ENCODE assay signal across 13 cellular contexts in the genomic region with DNA sequence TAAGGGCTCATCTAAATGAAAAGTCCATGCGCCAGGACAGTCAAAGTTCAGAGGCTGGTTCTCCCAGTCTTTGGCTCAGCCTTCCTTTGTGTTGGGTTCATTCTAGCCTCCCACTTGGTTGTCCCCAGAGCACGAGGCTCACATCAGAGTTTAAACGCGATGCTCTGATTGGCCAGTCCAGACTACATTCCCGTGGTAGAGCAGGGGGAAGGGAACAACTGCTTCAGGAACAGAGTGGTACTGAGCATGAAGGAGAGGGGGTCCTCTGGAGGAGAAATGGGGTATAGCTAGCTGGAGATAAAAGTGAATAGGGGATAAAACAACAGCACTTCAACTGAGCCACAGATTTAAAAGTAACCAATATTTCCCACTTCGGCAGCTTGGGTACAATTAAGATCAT. TPM values are rescaled to one million over a fixed set of nuclear protein-coding genes. Genes with fewer than 3 reads are reported as not detected.
A peak's percentile ranks its signal among the peaks of the same experiment; 100 is the strongest.
DNase-seq lines count a peak whose midpoint lies in the region; ATAC-seq, FAIRE-seq and TF ChIP-seq lines count a peak whose summit lies in the region.
"Had no signal": no experiment of that assay in that cellular context is flagged by ENCODE, and none has a peak within 500 bp of the region (broad histone marks: within the 10 kb centered on the region; RNA-seq: fewer than 3 reads in every experiment).

No MANE protein-coding gene starts in this region.

- BruUV-seq in endothelial cell of umbilical vein (replicated peaks; lab: Mats Ljungman, UMichigan): no TSS peak

- intact Hi-C loops in left ventricle myocardium inferior (cut with micrococcal nuclease) (no loop called here), Right ventricle myocardium inferior (cut with DNase I) (no loop called here), endothelial cell of umbilical vein (cut with micrococcal nuclease) (loop anchor here (1.0 to 2.0 kb wide), 2 partner anchors 79 to 145 kb away; a partner anchor contains a TSS)

- H3K9ac ChIP-seq in endothelial cell of umbilical vein (replicated peaks; ENCODE audit: extremely low read depth, insufficient read depth, low read length): no peak overlapping the region

- FAIRE-seq in endothelial cell of umbilical vein (lab: Jason Lieb, UNC): no peak

- H3K36me3 ChIP-seq in left ventricle myocardium inferior: no peaks in the 10 kb centered on the region
- no peaks in the 10 kb centered on the region for H3K36me3 ChIP-seq in endothelial cell of umbilical vein (ENCODE audit: control insufficient read depth in 2 of 2, extremely low read depth in 1 of 2, insufficient read depth in 2 of 2, low read length in 2 of 2)

- H3K27ac ChIP-seq in left ventricle myocardium inferior (replicated peaks) (no peak overlapping the region), endothelial cell of umbilical vein (ENCODE audit: insufficient read depth, low read depth, low read length) (no peak overlapping the region)

- H2AFZ ChIP-seq in endothelial cell of umbilical vein (ENCODE audit: low read depth, low read length): no peak overlapping the region

- no peak for DNase-seq in left ventricle myocardium inferior
- DNase-seq in Right ventricle myocardium inferior (ENCODE audit: missing footprints): no peak
- DNase-seq in NCI-H748 treated with DMSO at 0.1 percent for 48 hours (lab: John Stamatoyannopoulos, UW): peak; percentile 2
- DNase-seq in endothelial cell of umbilical vein (ENCODE audit: low read depth, low spot score): peak; percentile 32
- DNase-seq in type B pancreatic cell (ENCODE audit: extremely low spot score, unreplicated experiment): no peak
- DNase-seq in NOMO-1 (lab: John Stamatoyannopoulos, UW; ENCODE audit: unreplicated experiment in 2 of 2): no peak
- DNase-seq in NCI-H2081 (lab: John Stamatoyannopoulos, UW): no peak
- no peak for DNase-seq in NCI-H128 (lab: John Stamatoyannopoulos, UW; ENCODE audit: unreplicated experiment)
- DNase-seq: activated naive CD8-positive, alpha-beta T cell treated with anti-CD3 and anti-CD28 coated beads, Interleukin-2, amount 10 ng/mL, durations not matched to agents 7 days and 5 days; NCI-H1417 treated with DMSO at 0.1 percent for 48 hours; OCI-M1 had no signal

- H3K4me1 ChIP-seq in left ventricle myocardium inferior: no peaks in the 10 kb centered on the region
- H3K4me1 ChIP-seq in endothelial cell of umbilical vein (ENCODE audit: control insufficient read depth, extremely low read depth, insufficient read depth, low read length): no peaks in the 10 kb centered on the region

- peaks cover 4% of the 10 kb centered on the region for H3K27me3 Mint-ChIP-seq in type B pancreatic cell

- H4K20me1 ChIP-seq in endothelial cell of umbilical vein (replicated peaks; ENCODE audit: control insufficient read depth, extremely low read depth, insufficient read depth, low read length): no peaks in the 10 kb centered on the region

- no peak overlapping the region for H3K27ac Mint-ChIP-seq in type B pancreatic cell
- H3K27ac Mint-ChIP-seq: activated naive CD8-positive, alpha-beta T cell treated with anti-CD3 and anti-CD28 coated beads, Interleukin-2, amount 10 ng/mL, durations not matched to agents 7 days and 5 days; stimulated activated effector memory CD8-positive, alpha-beta T cell treated with anti-CD3 and anti-CD28 coated beads, Interleukin-12 subunit alpha, Interleukin-12 subunit beta, amount 100 ng/mL, for 72 hours; T-helper 2 cell treated with Interferon-gamma antibody and Interleukin-4, amounts not matched to agents 5 μg/mL and 100 μg/mL, for 36 hours had no signal

- no peaks in the 10 kb centered on the region for H3K9me1 ChIP-seq in endothelial cell of umbilical vein (replicated peaks; ENCODE audit: control insufficient read depth, extremely low read depth, insufficient read depth, low read length)

- H3K4me2 ChIP-seq in endothelial cell of umbilical vein (ENCODE audit: insufficient read depth, low read length): no peak overlapping the region

- H3K4me3 Mint-ChIP-seq in type B pancreatic cell: no peak overlapping the region
- H3K4me3 Mint-ChIP-seq: activated naive CD8-positive, alpha-beta T cell treated with anti-CD3 and anti-CD28 coated beads, Interleukin-2, amount 10 ng/mL, durations not matched to agents 7 days and 5 days; stimulated activated effector memory CD8-positive, alpha-beta T cell treated with anti-CD3 and anti-CD28 coated beads, Interleukin-12 subunit alpha, Interleukin-12 subunit beta, amount 100 ng/mL, for 72 hours; T-helper 2 cell treated with Interferon-gamma antibody and Interleukin-4, amounts not matched to agents 5 μg/mL and 100 μg/mL, for 36 hours had no signal

- CTCF ChIA-PET in endothelial cell of umbilical vein (lab: Charles Lee): interaction anchor here (1.0 to 2.2 kb wide), 3 partner anchors 23 to 146 kb away, joined by 3 to 5 read pairs (median 3); no protein-coding TSS in a partner anchor

- H3K4me3 ChIP-seq in left ventricle myocardium inferior (no peak overlapping the region), endothelial cell of umbilical vein (replicated peaks in 1 of 3; ENCODE audit: insufficient read depth in 1 of 3, low read depth in 1 of 3, low read length in 3 of 3) (no peak overlapping the region)

- dilution Hi-C loops in endothelial cell of umbilical vein (cut with MboI; ENCODE audit: extremely low pct_ligation_motif_present, low sequenced_read_pairs): no loop called here

- no peaks in the 10 kb centered on the region for H3K9me3 Mint-ChIP-seq in type B pancreatic cell
- H3K9me3 Mint-ChIP-seq: activated naive CD8-positive, alpha-beta T cell treated with anti-CD3 and anti-CD28 coated beads, Interleukin-2, amount 10 ng/mL, durations not matched to agents 7 days and 5 days; stimulated activated effector memory CD8-positive, alpha-beta T cell treated with anti-CD3 and anti-CD28 coated beads, Interleukin-12 subunit alpha, Interleukin-12 subunit beta, amount 100 ng/mL, for 72 hours; T-helper 2 cell treated with Interferon-gamma antibody and Interleukin-4, amounts not matched to agents 5 μg/mL and 100 μg/mL, for 36 hours had no signal

- TF ChIP-seq CTCF in left ventricle myocardium inferior (IDR thresholded peaks at IDR 0.05; ENCODE audit: borderline replicate concordance): peak; percentile 23
- peak; percentile 11 to 18 for TF ChIP-seq CTCF in endothelial cell of umbilical vein (IDR thresholded peaks at IDR 0.05; ENCODE audit: extremely low read depth in 1 of 2, insufficient read depth in 1 of 2, low read depth in 1 of 2, low read length in 2 of 2)
- peak; percentile 44 for TF ChIP-seq CTCF in type B pancreatic cell (conservative IDR thresholded peaks at IDR 0.05)

- POLR2A ChIA-PET in endothelial cell of umbilical vein (lab: Charles Lee): no interaction called here

- H3K4me1 Mint-ChIP-seq in type B pancreatic cell (ENCODE audit: unreplicated experiment): peaks cover 12% of the 10 kb centered on the region
- H3K4me1 Mint-ChIP-seq: activated naive CD8-positive, alpha-beta T cell treated with anti-CD3 and anti-CD28 coated beads, Interleukin-2, amount 10 ng/mL, durations not matched to agents 7 days and 5 days; stimulated activated effector memory CD8-positive, alpha-beta T cell treated with anti-CD3 and anti-CD28 coated beads, Interleukin-12 subunit alpha, Interleukin-12 subunit beta, amount 100 ng/mL, for 72 hours had no signal

- H3K36me3 Mint-ChIP-seq in type B pancreatic cell: no peaks in the 10 kb centered on the region
- H3K36me3 Mint-ChIP-seq: activated naive CD8-positive, alpha-beta T cell treated with anti-CD3 and anti-CD28 coated beads, Interleukin-2, amount 10 ng/mL, durations not matched to agents 7 days and 5 days; stimulated activated effector memory CD8-positive, alpha-beta T cell treated with anti-CD3 and anti-CD28 coated beads, Interleukin-12 subunit alpha, Interleukin-12 subunit beta, amount 100 ng/mL, for 72 hours had no signal

- ATAC-seq in Right ventricle myocardium inferior: no peak
- ATAC-seq: stimulated activated effector memory CD8-positive, alpha-beta T cell treated with anti-CD3 and anti-CD28 coated beads, Interleukin-12 subunit alpha, Interleukin-12 subunit beta, amount 100 ng/mL, for 72 hours had no signal

- H3K9me3 ChIP-seq in left ventricle myocardium inferior (replicated peaks) (no peaks in the 10 kb centered on the region), endothelial cell of umbilical vein (replicated peaks; ENCODE audit: control insufficient read depth, insufficient read depth, low read length) (no peaks in the 10 kb centered on the region)

- H3K79me2 ChIP-seq in endothelial cell of umbilical vein (ENCODE audit: control insufficient read depth, insufficient read depth, low read length): no peaks in the 10 kb centered on the region

- H3K27me3 ChIP-seq in left ventricle myocardium inferior (ENCODE audit: low read depth) (no peaks in the 10 kb centered on the region), endothelial cell of umbilical vein (ENCODE audit: control insufficient read depth in 2 of 2, insufficient read depth in 2 of 2, low read length in 2 of 2) (peaks cover 0 to 19% of the 10 kb centered on the region in 2 experiments)

- TF ChIP-seq POLR2A in endothelial cell of umbilical vein (IDR thresholded peaks at IDR 0.05; ENCODE audit: low read depth, low read length): no peak

RNA-seq across cellular contexts. Expression of a gene that starts 32.2 kb away (rescaled TPM):
- 76.4 TPM for total RNA-seq in left ventricle myocardium inferior
- total RNA-seq in Right ventricle myocardium inferior: 80.5 TPM
- total RNA-seq in endothelial cell of umbilical vein: 50.8 and 58.6 TPM in 2 replicates
- polyA plus RNA-seq in endothelial cell of umbilical vein: 32.2 and 48.4 TPM in 2 replicates
- polyA plus RNA-seq in endothelial cell of umbilical vein (2011; cell fraction: cytosol; rRNA removed): 71.2 and 75.9 TPM in 2 replicates
- 27.4 and 35.1 TPM in 2 replicates for polyA plus RNA-seq in endothelial cell of umbilical vein (2011; cell fraction: nucleus; rRNA removed)
- polyA plus RNA-seq in endothelial cell of umbilical vein (2012): 77.3 and 108 TPM in 2 replicates
- polyA minus RNA-seq in endothelial cell of umbilical vein: 14.2 and 21.6 TPM in 2 replicates
- polyA minus RNA-seq in endothelial cell of umbilical vein (2011; cell fraction: cytosol; rRNA and poly(A)+ RNA removed): 18.0 TPM
- polyA minus RNA-seq in endothelial cell of umbilical vein (2011; cell fraction: nucleus; rRNA and poly(A)+ RNA removed): 16.1 and 19.2 TPM in 2 replicates
- 47.8 and 57.0 TPM in 2 replicates for total RNA-seq in type B pancreatic cell (ENCODE audit: low replicate concordance)

RNA-seq across cellular contexts. Expression of a gene that starts 32.2 kb away (rescaled TPM):
- total RNA-seq in left ventricle myocardium inferior (34.7 TPM), Right ventricle myocardium inferior (36.7 TPM), endothelial cell of umbilical vein (24.9 and 29.4 TPM in 2 replicates), type B pancreatic cell (ENCODE audit: low replicate concordance) (14.5 and 22.8 TPM in 2 replicates)
- 3.8 and 5.7 TPM in 2 replicates for polyA plus RNA-seq in endothelial cell of umbilical vein
- 8.0 and 9.4 TPM in 2 replicates for polyA plus RNA-seq in endothelial cell of umbilical vein (2011; cell fraction: cytosol; rRNA removed)
- polyA plus RNA-seq in endothelial cell of umbilical vein (2011; cell fraction: nucleus; rRNA removed): 9.5 and 12.5 TPM in 2 replicates
- 17.7 and 26.2 TPM in 2 replicates for polyA plus RNA-seq in endothelial cell of umbilical vein (2012)
- 7.3 and 7.5 TPM in 2 replicates for polyA minus RNA-seq in endothelial cell of umbilical vein
- polyA minus RNA-seq in endothelial cell of umbilical vein (2011; cell fraction: cytosol; rRNA and poly(A)+ RNA removed): 12.6 TPM
- 22.6 and 27.3 TPM in 2 replicates for polyA minus RNA-seq in endothelial cell of umbilical vein (2011; cell fraction: nucleus; rRNA and poly(A)+ RNA removed)

Comparison
In these comparisons a context has a peak if more than half of its experiments do, and no peak if none do; other contexts are left out.
1. DNase-seq: peak in NCI-H748 treated with DMSO at 0.1 percent for 48 hours (single experiment) and endothelial cell of umbilical vein (single experiment); none in left ventricle myocardium inferior (single experiment), Right ventricle myocardium inferior (single experiment), type B pancreatic cell (single experiment), NOMO-1 (0 of 2), NCI-H2081 (0 of 2) and NCI-H128 (single experiment).
2. Peak in every context shown above with its lines, with median percentiles within 50 percentile points of each other: CTCF ChIP-seq.